ENCODE assay signal across 21 cellular contexts in the genomic region with DNA sequence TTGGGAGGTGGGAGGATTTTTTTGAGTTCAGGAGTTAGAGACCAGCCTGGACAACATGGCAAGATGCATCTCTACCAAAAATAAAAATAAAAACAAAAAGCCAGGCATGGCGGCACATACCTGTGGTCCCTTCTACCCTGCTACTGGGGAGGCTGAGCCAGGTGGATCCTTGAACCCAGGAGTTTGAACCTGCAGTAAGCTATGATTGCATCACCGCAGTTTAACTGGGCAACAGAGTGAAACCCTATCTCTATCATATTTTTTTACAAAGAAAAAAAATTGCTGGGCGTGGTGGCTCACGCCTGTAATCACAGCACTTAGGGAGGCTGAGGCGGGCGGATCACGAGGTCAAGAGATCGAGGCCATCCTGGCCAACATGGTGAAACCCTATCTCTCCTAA.
"Had no signal": no experiment of that assay in that cellular context is flagged by ENCODE, and none has a peak within 500 bp of the region (broad histone marks: within the 10 kb centered on the region; RNA-seq: fewer than 3 reads in every experiment).

No MANE protein-coding gene starts in this region.

- ATAC-seq: left cardiac atrium; left lung; naive thymus-derived CD4-positive, alpha-beta T cell; natural killer cell treated with Interleukin-12 subunit alpha and Interleukin-12 subunit beta and Interleukin-15 and Interleukin-18, amount 100 ng/mL, for 72 hours; psoas muscle; sciatic nerve; stimulated activated effector memory CD8-positive, alpha-beta T cell treated with anti-CD3 and anti-CD28 coated beads, Interleukin-12 subunit alpha, Interleukin-12 subunit beta, amount 100 ng/mL, for 72 hours; upper lobe of right lung had no signal

- H3K4me3 ChIP-seq: left lung, lung, ovary, psoas muscle, right atrium auricular region, skin epidermis, suprapubic skin, thoracic aorta, tibial artery, upper lobe of right lung had no signal

- H3K27me3 ChIP-seq: left lung, ovary, right atrium auricular region, suprapubic skin, tibial artery, upper lobe of right lung had no signal

- H3K9me3 ChIP-seq: left lung, ovary, psoas muscle, right atrium auricular region, suprapubic skin, thoracic aorta, tibial artery, upper lobe of right lung had no signal

- H3K27ac ChIP-seq: left lung, ovary, psoas muscle, right atrium auricular region, skin epidermis, suprapubic skin, thoracic aorta, tibial artery, upper lobe of right lung had no signal

- H3K36me3 ChIP-seq: left lung, ovary, right atrium auricular region, suprapubic skin, thoracic aorta, tibial artery, upper lobe of right lung had no signal

- DNase-seq: hippocampal formation; kidney glomerular epithelial cell; left cardiac atrium; left lung; mesendoderm; naive thymus-derived CD4-positive, alpha-beta T cell; ovary; psoas muscle; stimulated activated CD4-positive, alpha-beta T cell treated with anti-CD3 and anti-CD28 coated beads, Interleukin-4, amount 100 ng/mL, for 24 hours; stimulated activated naive CD4-positive, alpha-beta T cell; tibial artery; trophoblast cell; upper lobe of right lung had no signal

- H3K4me1 ChIP-seq: psoas muscle, tibial artery had no signal
